Comparison of ENCODE assay signal across 18 cellular contexts in the genomic region with DNA sequence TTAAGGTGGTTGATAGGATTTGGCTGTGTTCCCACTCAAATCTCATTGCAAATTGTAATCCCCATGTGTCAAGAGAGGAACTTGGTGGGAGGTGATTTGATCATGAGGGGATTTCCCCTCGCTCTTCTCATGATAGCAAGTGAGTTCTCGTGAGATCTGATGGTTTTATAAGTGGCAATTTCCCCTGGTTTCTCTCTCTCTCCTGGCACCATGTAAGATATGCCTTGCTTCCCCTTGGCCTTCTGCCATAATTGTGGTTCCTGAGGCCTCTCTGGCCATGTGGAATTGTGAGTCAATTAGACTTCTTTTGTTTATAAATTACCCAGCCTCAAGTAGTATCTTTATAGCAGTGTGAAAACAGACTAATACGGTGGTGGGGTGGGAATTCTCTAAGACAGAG.
DNase-seq lines count a peak whose midpoint lies in the region; ATAC-seq and TF ChIP-seq lines count a peak whose summit lies in the region.
"Had no signal": no experiment of that assay in that cellular context is flagged by ENCODE, and none has a peak within 500 bp of the region (broad histone marks: within the 10 kb centered on the region; RNA-seq: fewer than 3 reads in every experiment).

No MANE protein-coding gene starts in this region.

- no peak for TF ChIP-seq CTCF in Calu3 (IDR thresholded peaks at IDR 0.05; ENCODE audit: unreplicated experiment)
- TF ChIP-seq CTCF in spleen (IDR thresholded peaks at IDR 0.05 in 8 of 11, conservative IDR thresholded peaks at IDR 0.05 in 3 of 11), result no peak

- intact Hi-C loops in Calu3 (cut with micrococcal nuclease; ENCODE audit: unreplicated experiment), result no loop called here
- intact Hi-C loops in spleen (cut with DNase I; ENCODE audit: low total_unique reads), result no loop called here

- H3K27me3 Mint-ChIP-seq in Calu3 (ENCODE audit: unreplicated experiment), result no peaks in the 10 kb centered on the region
- H3K27me3 Mint-ChIP-seq: activated CD8-positive, alpha-beta memory T cell treated with anti-CD3 and anti-CD28 coated beads, Interleukin-2, amount 10 ng/mL, durations not matched to agents 7 days and 5 days had no signal

- H3K27ac ChIP-seq in epithelial cell of prostate, result no peak overlapping the region
- H3K27ac ChIP-seq in spleen, result no peak overlapping the region
- H3K27ac ChIP-seq: C4-2B, heart right ventricle, neural progenitor cell had no signal

- no peak overlapping the region for H3K27ac Mint-ChIP-seq in Calu3 (ENCODE audit: unreplicated experiment)
- H3K27ac Mint-ChIP-seq: activated CD8-positive, alpha-beta memory T cell treated with anti-CD3 and anti-CD28 coated beads, Interleukin-2, amount 10 ng/mL, durations not matched to agents 7 days and 5 days; neural progenitor cell; T-helper 2 cell treated with Interferon-gamma antibody and Interleukin-4, amounts not matched to agents 5 μg/mL and 100 μg/mL, for 36 hours had no signal

- no TSS peak for BruUV-seq in Calu3 (replicated peaks; lab: Mats Ljungman, UMichigan)

- no peaks in the 10 kb centered on the region for H3K9me3 ChIP-seq in spleen
- H3K9me3 ChIP-seq: heart right ventricle had no signal

- H3K9me3 Mint-ChIP-seq in Calu3 (ENCODE audit: low read depth, unreplicated experiment), result no peaks in the 10 kb centered on the region
- H3K9me3 Mint-ChIP-seq: neural progenitor cell; T-helper 2 cell treated with Interferon-gamma antibody and Interleukin-4, amounts not matched to agents 5 μg/mL and 100 μg/mL, for 36 hours had no signal

- no peak for ATAC-seq in stimulated activated naive CD8-positive, alpha-beta T cell treated with anti-CD3 and anti-CD28 coated beads, Interleukin-15, Interleukin-2, amounts not matched to agents 100 U/mL and 50 U/mL, for 24 hours
- ATAC-seq: activated CD8-positive, alpha-beta memory T cell treated with anti-CD3 and anti-CD28 coated beads, Interleukin-2, amount 10 ng/mL, durations not matched to agents 7 days and 5 days; heart right ventricle; sciatic nerve had no signal

- CTCF ChIA-PET in Calu3 (lab: Charles Lee), result no interaction called here

- no peak overlapping the region for H3K4me3 Mint-ChIP-seq in Calu3 (ENCODE audit: low read depth, unreplicated experiment)
- H3K4me3 Mint-ChIP-seq: activated CD8-positive, alpha-beta memory T cell treated with anti-CD3 and anti-CD28 coated beads, Interleukin-2, amount 10 ng/mL, durations not matched to agents 7 days and 5 days; neural progenitor cell; T-helper 2 cell treated with Interferon-gamma antibody and Interleukin-4, amounts not matched to agents 5 μg/mL and 100 μg/mL, for 36 hours had no signal

- 10 to 22% (median 17%) methylated on average over 3 of the region's 3 CpGs for WGBS in spleen, 5 donors

- no peak overlapping the region for H3K4me3 ChIP-seq in spleen
- H3K4me3 ChIP-seq: heart right ventricle, lung, neural progenitor cell had no signal

- DNase-seq in COR-L47 (lab: John Stamatoyannopoulos, UW) (peak; percentile 75), H4 (ENCODE audit: low spot score) (peak; percentile 46), NCI-H226 (peak; percentile 58), epithelial cell of prostate (ENCODE audit: low read depth, low spot score) (peak; percentile 12), Calu3 (no peak), spleen (no peak), NK-92 (lab: John Stamatoyannopoulos, UW; ENCODE audit: unreplicated experiment) (no peak)
- no peak for DNase-seq in stimulated activated naive CD8-positive, alpha-beta T cell treated with anti-CD3 and anti-CD28 coated beads, Interleukin-15, Interleukin-2, amounts not matched to agents 100 U/mL and 50 U/mL, for 24 hours
- DNase-seq: activated CD8-positive, alpha-beta memory T cell treated with anti-CD3 and anti-CD28 coated beads, Interleukin-2, amount 10 ng/mL, durations not matched to agents 7 days and 5 days; activated naive CD4-positive, alpha-beta T cell treated with Interleukin-2 at 50 U/mL for 16 hours; caudate nucleus; heart right ventricle; NCI-H1694 had no signal

- no peaks in the 10 kb centered on the region for H3K4me1 ChIP-seq in spleen
- H3K4me1 ChIP-seq: heart right ventricle, neural progenitor cell had no signal

- H3K27me3 ChIP-seq in spleen (replicated peaks in 1 of 7), result no peaks in the 10 kb centered on the region
- H3K27me3 ChIP-seq: heart right ventricle, neural progenitor cell had no signal

- no peaks in the 10 kb centered on the region for H3K36me3 ChIP-seq in spleen
- H3K36me3 ChIP-seq: heart right ventricle, neural progenitor cell had no signal

- no peaks in the 10 kb centered on the region for H3K36me3 Mint-ChIP-seq in Calu3 (ENCODE audit: insufficient read depth, unreplicated experiment)
- H3K36me3 Mint-ChIP-seq: activated CD8-positive, alpha-beta memory T cell treated with anti-CD3 and anti-CD28 coated beads, Interleukin-2, amount 10 ng/mL, durations not matched to agents 7 days and 5 days; neural progenitor cell had no signal

- TF ChIP-seq POLR2A in spleen (IDR thresholded peaks at IDR 0.05), result no peak

- H3K4me1 Mint-ChIP-seq in Calu3 (ENCODE audit: low read depth, unreplicated experiment), result no peaks in the 10 kb centered on the region
- H3K4me1 Mint-ChIP-seq: activated CD8-positive, alpha-beta memory T cell treated with anti-CD3 and anti-CD28 coated beads, Interleukin-2, amount 10 ng/mL, durations not matched to agents 7 days and 5 days; neural progenitor cell had no signal

Comparison
In these comparisons a context has a peak if more than half of its experiments do, and no peak if none do; other contexts are left out.
1. DNase-seq: peak in COR-L47 (single experiment), H4 (single experiment), NCI-H226 (single experiment) and epithelial cell of prostate (single experiment); none in Calu3 (single experiment), spleen (single experiment), stimulated activated naive CD8-positive, alpha-beta T cell treated with anti-CD3 and anti-CD28 coated beads, Interleukin-15, Interleukin-2, amounts not matched to agents 100 U/mL and 50 U/mL, for 24 hours (single experiment) and NK-92 (single experiment).